Comparison of ENCODE assay signal across 9 cellular contexts in the genomic region with DNA sequence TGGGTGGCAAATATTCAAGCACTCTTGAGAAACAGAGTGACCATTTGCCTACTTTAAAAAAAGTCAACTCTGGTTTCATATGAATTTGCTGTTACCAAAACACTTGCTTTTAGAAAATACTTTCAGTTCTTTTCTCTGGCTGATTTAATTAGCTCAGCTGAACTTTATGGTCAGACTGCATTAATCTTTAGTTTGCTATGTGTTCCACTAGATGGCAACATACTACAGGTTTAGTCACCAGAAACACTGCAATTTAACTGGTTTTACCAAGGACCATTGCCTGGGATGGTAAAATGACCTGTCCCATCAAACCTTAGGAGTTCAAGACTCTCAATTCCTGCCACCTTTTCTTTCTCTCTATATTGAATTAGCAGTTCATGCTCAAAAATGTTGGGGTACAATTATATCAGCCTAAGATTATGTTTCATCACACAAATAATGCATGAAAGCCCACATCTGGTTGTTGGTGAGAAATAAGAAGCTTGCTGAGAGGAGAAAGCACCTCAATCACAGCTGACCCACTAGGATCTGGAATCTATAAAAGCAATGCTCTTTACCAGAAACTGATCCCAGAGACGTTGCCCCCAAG. TPM values are rescaled to one million over a fixed set of nuclear protein-coding genes. Genes with fewer than 3 reads are reported as not detected.
A peak's percentile ranks its signal among the peaks of the same experiment; 100 is the strongest.
DNase-seq lines count a peak whose midpoint lies in the region; ATAC-seq and TF ChIP-seq lines count a peak whose summit lies in the region.
"Had no signal": no experiment of that assay in that cellular context is flagged by ENCODE, and none has a peak within 500 bp of the region (broad histone marks: within the 10 kb centered on the region; RNA-seq: fewer than 3 reads in every experiment).

No MANE protein-coding gene starts in this region.

- intact Hi-C loops in mammary epithelial cell (cut with micrococcal nuclease) (loop anchor here (1.0 to 10.0 kb wide), 6 partner anchors 148 to 1376 kb away; no protein-coding TSS in a partner anchor), left colon (cut with DNase I, micrococcal nuclease) (no loop called here)

- no peak overlapping the region for H3K9ac ChIP-seq in mammary epithelial cell (ENCODE audit: insufficient read depth, low read length)

- CTCF ChIA-PET in mammary epithelial cell (lab: Charles Lee; ENCODE audit: low non-redundant PET) = interaction anchor here (0.7 kb wide), 2 partner anchors 164 to 559 kb away, joined by 3 to 4 read pairs; no protein-coding TSS in a partner anchor

- no peak overlapping the region for H3K27ac ChIP-seq in mammary epithelial cell (ENCODE audit: insufficient read depth, low read depth, low read length)
- H3K27ac ChIP-seq: skin epidermis had no signal

- no peaks in the 10 kb centered on the region for H3K27me3 Mint-ChIP-seq in type B pancreatic cell

- H3K4me1 ChIP-seq in BE2C (no peaks in the 10 kb centered on the region; the same call in 1 of the 2 replicates), mammary epithelial cell (ENCODE audit: insufficient read depth, low read length) (peaks cover 6% of the 10 kb centered on the region)

- no peak for DNase-seq in BE2C
- DNase-seq in NCI-H524 treated with DMSO at 0.1 percent for 48 hours (lab: John Stamatoyannopoulos, UW) = peak; percentile 9
- DNase-seq in mammary epithelial cell = peak; percentile 33
- DNase-seq in left colon = no peak
- no peak for DNase-seq in type B pancreatic cell (ENCODE audit: extremely low spot score, unreplicated experiment)
- DNase-seq in HK-2 (ENCODE audit: unreplicated experiment) = no peak

- H3K4me1 Mint-ChIP-seq in type B pancreatic cell (ENCODE audit: unreplicated experiment) = peaks cover 18% of the 10 kb centered on the region

- H3K9me3 Mint-ChIP-seq in type B pancreatic cell = no peaks in the 10 kb centered on the region

- H3K9me3 ChIP-seq in BE2C = no peaks in the 10 kb centered on the region
- no peaks in the 10 kb centered on the region for H3K9me3 ChIP-seq in mammary epithelial cell (replicated peaks; ENCODE audit: insufficient read depth, low read length)

- H3K4me2 ChIP-seq in mammary epithelial cell (ENCODE audit: insufficient read depth, low read depth, low read length) = no peak overlapping the region

- peak; percentile 71 for ATAC-seq in GM18508 (IDR thresholded peaks at IDR 0.05; ENCODE audit: insufficient read depth, unreplicated experiment)
- peak; percentile 63 for ATAC-seq in HG02943 (IDR thresholded peaks at IDR 0.05; ENCODE audit: low read depth, unreplicated experiment)
- ATAC-seq in left colon = peak; percentile 90

- H2AFZ ChIP-seq in mammary epithelial cell (ENCODE audit: low read depth, low read length) = no peak overlapping the region

- no peak overlapping the region for H3K4me3 ChIP-seq in BE2C (ENCODE audit: low read depth, low read length)
- no peak overlapping the region for H3K4me3 ChIP-seq in mammary epithelial cell (replicated peaks in 1 of 3; ENCODE audit: insufficient read depth in 1 of 3, low read depth in 2 of 3, low read length in 3 of 3)
- H3K4me3 ChIP-seq: skin epidermis had no signal

- TF ChIP-seq CTCF in BE2C (IDR thresholded peaks at IDR 0.05; ENCODE audit: low read depth, low read length) = peak; percentile 70
- peak; percentile 63 to 64 for TF ChIP-seq CTCF in mammary epithelial cell (conservative IDR thresholded peaks at IDR 0.05 in 1 of 2, IDR thresholded peaks at IDR 0.05 in 1 of 2; ENCODE audit: extremely low read depth in 1 of 2, insufficient read depth in 1 of 2, low read depth in 1 of 2, low read length in 2 of 2)
- peak; percentile 89 for TF ChIP-seq CTCF in type B pancreatic cell (conservative IDR thresholded peaks at IDR 0.05)

- WGBS in mammary epithelial cell (ENCODE audit: low coverage, missing lambda C conversion rate) = 25% methylated on average over 1 of the region's 1 CpG

- no peaks in the 10 kb centered on the region for H3K79me2 ChIP-seq in mammary epithelial cell (ENCODE audit: insufficient read depth, low read length)

- no peaks in the 10 kb centered on the region for H4K20me1 ChIP-seq in mammary epithelial cell (ENCODE audit: insufficient read depth, low read length)

- no peaks in the 10 kb centered on the region for H3K27me3 ChIP-seq in BE2C
- no peaks in the 10 kb centered on the region for H3K27me3 ChIP-seq in mammary epithelial cell (ENCODE audit: insufficient read depth, low read length)

- no peak overlapping the region for H3K4me3 Mint-ChIP-seq in type B pancreatic cell

- peaks cover 4% of the 10 kb centered on the region for H3K36me3 Mint-ChIP-seq in type B pancreatic cell

- no peak overlapping the region for H3K27ac Mint-ChIP-seq in type B pancreatic cell

- H3K36me3 ChIP-seq in BE2C = no peaks in the 10 kb centered on the region
- H3K36me3 ChIP-seq in mammary epithelial cell (ENCODE audit: insufficient read depth, low read length) = no peaks in the 10 kb centered on the region

- no TSS peak for BruUV-seq in mammary epithelial cell (replicated peaks; lab: Mats Ljungman, UMichigan)

- in situ Hi-C loops in mammary epithelial cell (cut with MboI; ENCODE audit: low sequenced_read_pairs in 2 of 2) = loop anchor here (25.0 kb wide), 4 partner anchors 151 to 1376 kb away; a partner anchor contains a TSS

- dilution Hi-C loops in mammary epithelial cell (cut with HindIII; ENCODE audit: low sequenced_read_pairs) = no loop called here

RNA-seq across cellular contexts. Expression of a gene that starts 14.2 kb away (rescaled TPM):
- polyA plus RNA-seq in BE2C (2012; ENCODE audit: insufficient read depth, insufficient read length, low read depth) = 0.88 TPM
- total RNA-seq in mammary epithelial cell (1 to 10 TPM; 3.7 to 6.3 TPM), left colon (10 to 100 TPM; 43.1 to 49.4 TPM), type B pancreatic cell (ENCODE audit: low replicate concordance) (14.4 and 16.2 TPM in 2 replicates)
- 1.8 TPM for polyA plus RNA-seq in mammary epithelial cell
- polyA minus RNA-seq in mammary epithelial cell = 2.1 TPM

RNA-seq across cellular contexts. Expression of a gene that starts 42.7 kb away (rescaled TPM):
- polyA plus RNA-seq in BE2C (2012; ENCODE audit: insufficient read depth, insufficient read length, low read depth) = 17.7 TPM
- total RNA-seq in mammary epithelial cell (1 to 10 TPM in 1 of 2 donors, under 1 TPM in 1; 0.56 to 7.7 TPM), left colon (under 1 TPM; 0.49 to 0.70 TPM), type B pancreatic cell (ENCODE audit: low replicate concordance) (7.1 and 7.4 TPM in 2 replicates)
- polyA plus RNA-seq in mammary epithelial cell = 0.14 TPM
- not detected for polyA minus RNA-seq in mammary epithelial cell

Comparison
In these comparisons a context has a peak if more than half of its experiments do, and no peak if none do; other contexts are left out.
1. DNase-seq: peak in NCI-H524 treated with DMSO at 0.1 percent for 48 hours (single experiment) and mammary epithelial cell (single experiment); none in BE2C (single experiment), left colon (0 of 2), type B pancreatic cell (single experiment) and HK-2 (single experiment).
2. Peak in every context shown above with its lines, with median percentiles within 50 percentile points of each other: CTCF ChIP-seq and ATAC-seq.